ENCODE assay signal across 8 cellular contexts in the genomic region with DNA sequence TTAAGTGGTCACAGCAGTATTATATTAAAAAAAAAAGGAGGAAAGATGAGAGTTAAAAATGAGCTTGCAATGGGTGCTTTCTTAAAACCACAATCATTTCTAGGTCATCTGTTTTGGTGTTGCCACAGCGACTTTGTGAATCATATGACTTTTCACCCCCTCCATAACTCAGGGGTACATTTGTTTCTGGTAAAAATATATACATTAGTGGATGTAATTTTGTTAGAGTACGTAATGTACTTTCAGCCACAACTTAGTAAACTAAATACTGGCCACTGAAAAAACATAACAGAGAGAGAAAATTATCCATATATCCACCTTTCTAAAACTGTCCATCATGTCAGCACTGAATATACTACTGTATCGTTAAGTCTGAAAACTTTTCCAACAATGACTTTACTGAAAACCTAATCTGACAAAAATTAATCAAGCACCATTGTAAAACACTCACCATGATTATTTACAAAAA. TPM values are rescaled to one million over a fixed set of nuclear protein-coding genes. Genes with fewer than 3 reads are reported as not detected.
DNase-seq lines count a peak whose midpoint lies in the region; ATAC-seq and TF ChIP-seq lines count a peak whose summit lies in the region.

No MANE protein-coding gene starts in this region.

- TF ChIP-seq CTCF in CD14-positive monocyte (IDR thresholded peaks at IDR 0.05): no peak

- intact Hi-C loops in CD14-positive monocyte (cut with micrococcal nuclease): no loop called here

- ATAC-seq in HG02870 (IDR thresholded peaks at IDR 0.05; ENCODE audit: unreplicated experiment): peak; percentile 44

- H3K36me3 Mint-ChIP-seq in CD14-positive monocyte: peaks cover 0 to 18% of the 10 kb centered on the region in 2 donors
- H3K36me3 Mint-ChIP-seq in immature natural killer cell: peaks cover 8 to 24% (median 19%) of the 10 kb centered on the region in 3 donors

- H3K9me3 Mint-ChIP-seq in CD14-positive monocyte (peaks cover 0 to 1% (median 0%) of the 10 kb centered on the region in 7 donors), immature natural killer cell (no peaks in the 10 kb centered on the region)

- H3K27ac Mint-ChIP-seq in CD14-positive monocyte (peak overlapping the region; percentile 80 to 99 (median 97)), immature natural killer cell (peak overlapping the region; percentile 91 to 98 (median 96))

- H3K4me3 Mint-ChIP-seq in CD14-positive monocyte: peak overlapping the region in 1 of 2 donors; percentile 35
- H3K4me3 Mint-ChIP-seq in immature natural killer cell: peak overlapping the region; percentile 67 to 99 (median 91)

- H3K27me3 Mint-ChIP-seq in CD14-positive monocyte (ENCODE audit: low read depth in 3 of 3): no peaks in the 10 kb centered on the region
- H3K27me3 Mint-ChIP-seq in immature natural killer cell (ENCODE audit: low read depth in 3 of 3): peaks cover 0 to 5% (median 3%) of the 10 kb centered on the region in 3 donors

- DNase-seq in CD14-positive monocyte (ENCODE audit: low spot score): no peak
- peak in 3 of 5 experiments; percentile 5 to 70 (median 39) for DNase-seq in T-helper 2 cell
- DNase-seq in immature natural killer cell: peak; percentile 57 to 70 (median 62)
- no peak for DNase-seq in SHP77 (lab: John Stamatoyannopoulos, UW)
- DNase-seq in NCI-H2107 (lab: John Stamatoyannopoulos, UW): no peak
- DNase-seq in DMS53 (lab: John Stamatoyannopoulos, UW): no peak
- no peak for DNase-seq in iPS-NIHi11 (ENCODE audit: low spot score)

- H3K4me1 Mint-ChIP-seq in CD14-positive monocyte: peaks cover 49% of the 10 kb centered on the region
- peaks cover 78 to 93% of the 10 kb centered on the region in 2 donors for H3K4me1 Mint-ChIP-seq in immature natural killer cell

RNA-seq across cellular contexts. Expression of gene ANKRD28, which starts 3.4 kb away (rescaled TPM):
- polyA plus RNA-seq in CD14-positive monocyte (10 to 100 TPM in 1 of 2 donors, 1 to 10 TPM in 1; 5.9 to 11.5 TPM), immature natural killer cell (1 to 10 TPM; 5.2 to 9.6 (median 5.9) TPM)

Comparison
In these comparisons a context has a peak if more than half of its experiments do, and no peak if none do; other contexts are left out.
1. DNase-seq: peak in T-helper 2 cell (3 of 5) and immature natural killer cell (3 of 3); none in CD14-positive monocyte (single experiment), SHP77 (0 of 2), NCI-H2107 (single experiment), DMS53 (single experiment) and iPS-NIHi11 (single experiment).